Comparison of ENCODE assay signal across 14 cellular contexts in genomic region chr12:120242971-120243699, GRCh38. TPM values are rescaled to one million over a fixed set of nuclear protein-coding genes. Genes with fewer than 3 reads are reported as not detected.
DNase-seq lines count a peak whose midpoint lies in the region; ATAC-seq and TF ChIP-seq lines count a peak whose summit lies in the region.
"Had no signal": no experiment of that assay in that cellular context is flagged by ENCODE, and none has a peak within 500 bp of the region (broad histone marks: within the 10 kb centered on the region; RNA-seq: fewer than 3 reads in every experiment).

No MANE protein-coding gene starts in this region.

- no peaks in the 10 kb centered on the region for H3K9me3 Mint-ChIP-seq in activated CD4-positive, alpha-beta T cell treated with anti-CD3 and anti-CD28 coated beads, Interleukin-2, amount 10 ng/mL, durations not matched to agents 7 days and 5 days
- no peaks in the 10 kb centered on the region for H3K9me3 Mint-ChIP-seq in activated CD4-positive, alpha-beta T cell treated with anti-CD3 and anti-CD28 coated beads, Interleukin-2, amount 10 ng/mL, durations not matched to agents 24 days and 14 days
- H3K9me3 Mint-ChIP-seq: IgD-negative memory B cell had no signal

- H3K27me3 Mint-ChIP-seq in activated CD4-positive, alpha-beta T cell treated with anti-CD3 and anti-CD28 coated beads, Interleukin-2, amount 10 ng/mL, durations not matched to agents 7 days and 5 days: no peaks in the 10 kb centered on the region
- H3K27me3 Mint-ChIP-seq in activated CD4-positive, alpha-beta T cell treated with anti-CD3 and anti-CD28 coated beads, Interleukin-2, amount 10 ng/mL, durations not matched to agents 24 days and 14 days: no peaks in the 10 kb centered on the region
- H3K27me3 Mint-ChIP-seq: activated CD4-positive, alpha-beta T cell treated with anti-CD3 and anti-CD28 coated beads for 36 hours had no signal

- POLR2A ChIA-PET in activated CD4-positive, alpha-beta T cell treated with anti-CD3 and anti-CD28 coated beads, Interleukin-2, amount 10 ng/mL, durations not matched to agents 7 days and 5 days (lab: Charles Lee): no interaction called here

- intact Hi-C loops in activated CD4-positive, alpha-beta T cell treated with anti-CD3 and anti-CD28 coated beads, Interleukin-2, amount 10 ng/mL, durations not matched to agents 24 days and 14 days (cut with micrococcal nuclease): no loop called here
- intact Hi-C loops in esophagus muscularis mucosa (cut with DNase I): no loop called here
- intact Hi-C loops in psoas muscle (cut with DNase I): no loop called here

- H3K27ac Mint-ChIP-seq in activated CD4-positive, alpha-beta T cell treated with anti-CD3 and anti-CD28 coated beads, Interleukin-2, amount 10 ng/mL, durations not matched to agents 7 days and 5 days: peak overlapping the region; percentile 50
- H3K27ac Mint-ChIP-seq in activated CD4-positive, alpha-beta T cell treated with anti-CD3 and anti-CD28 coated beads, Interleukin-2, amount 10 ng/mL, durations not matched to agents 24 days and 14 days: no peak overlapping the region
- H3K27ac Mint-ChIP-seq: activated CD4-positive, alpha-beta T cell treated with anti-CD3 and anti-CD28 coated beads for 36 hours had no signal

- H3K36me3 ChIP-seq in esophagus muscularis mucosa: peaks cover 0 to 9% (median 0%) of the 10 kb centered on the region in 4 donors
- peaks cover 0 to 3% of the 10 kb centered on the region in 2 donors for H3K36me3 ChIP-seq in psoas muscle (ENCODE audit: insufficient read depth in 1 of 2, low read depth in 1 of 2)

- no peak overlapping the region for H3K4me3 Mint-ChIP-seq in activated CD4-positive, alpha-beta T cell treated with anti-CD3 and anti-CD28 coated beads, Interleukin-2, amount 10 ng/mL, durations not matched to agents 7 days and 5 days
- no peak overlapping the region for H3K4me3 Mint-ChIP-seq in activated CD4-positive, alpha-beta T cell treated with anti-CD3 and anti-CD28 coated beads, Interleukin-2, amount 10 ng/mL, durations not matched to agents 24 days and 14 days
- H3K4me3 Mint-ChIP-seq: activated CD4-positive, alpha-beta T cell treated with anti-CD3 and anti-CD28 coated beads for 36 hours; IgD-negative memory B cell had no signal

- WGBS in esophagus muscularis mucosa: 56% methylated on average over 8 of the region's 8 CpGs
- 56 to 65% (median 56%) methylated on average over 8 of the region's 8 CpGs for WGBS in psoas muscle, 3 donors

- H3K4me1 Mint-ChIP-seq in activated CD4-positive, alpha-beta T cell treated with anti-CD3 and anti-CD28 coated beads, Interleukin-2, amount 10 ng/mL, durations not matched to agents 7 days and 5 days: peaks cover 69% of the 10 kb centered on the region
- H3K4me1 Mint-ChIP-seq in activated CD4-positive, alpha-beta T cell treated with anti-CD3 and anti-CD28 coated beads, Interleukin-2, amount 10 ng/mL, durations not matched to agents 24 days and 14 days: peaks cover 40% of the 10 kb centered on the region

- H3K27ac ChIP-seq in esophagus muscularis mucosa (replicated peaks in 1 of 4) (peak overlapping the region; percentile 21 to 40 (median 35)), psoas muscle (peak overlapping the region; percentile 99)

- ATAC-seq in psoas muscle: no peak
- ATAC-seq in GM19351 (IDR thresholded peaks at IDR 0.05; ENCODE audit: unreplicated experiment): no peak
- ATAC-seq: activated CD4-positive, alpha-beta T cell treated with anti-CD3 and anti-CD28 coated beads for 36 hours; SK-N-SH treated with all-trans-retinoic acid at 6 μM for 48 hours; stimulated activated naive CD8-positive, alpha-beta T cell treated with anti-CD3 and anti-CD28 coated beads, Interleukin-15, Interleukin-2, amounts not matched to agents 100 U/mL and 50 U/mL, for 24 hours had no signal

- H3K4me1 ChIP-seq in esophagus muscularis mucosa (peaks cover 82 to 98% (median 93%) of the 10 kb centered on the region in 4 donors), psoas muscle (peaks cover 87% of the 10 kb centered on the region)

- no peak for DNase-seq in activated CD4-positive, alpha-beta T cell treated with anti-CD3 and anti-CD28 coated beads, Interleukin-2, amount 10 ng/mL, durations not matched to agents 7 days and 5 days
- no peak for DNase-seq in activated CD4-positive, alpha-beta T cell treated with anti-CD3 and anti-CD28 coated beads, Interleukin-2, amount 10 ng/mL, durations not matched to agents 24 days and 14 days
- DNase-seq in esophagus muscularis mucosa (ENCODE audit: extremely low spot score): no peak
- no peak for DNase-seq in psoas muscle
- no peak for DNase-seq in activated CD4-positive, CD25-positive, alpha-beta regulatory T cell (lab: John Stamatoyannopoulos, UW)
- DNase-seq: 8988T; activated CD4-positive, alpha-beta T cell treated with anti-CD3 and anti-CD28 coated beads for 36 hours; NCI-H1417 treated with DMSO at 0.1 percent for 48 hours; NK-92 treated with Interleukin-12 subunit alpha and Interleukin-12 subunit beta, amount 100 ng/mL, for 24 hours; occipital lobe; stimulated activated naive CD8-positive, alpha-beta T cell treated with anti-CD3 and anti-CD28 coated beads, Interleukin-15, Interleukin-2, amounts not matched to agents 100 U/mL and 50 U/mL, for 24 hours had no signal

- H3K27me3 ChIP-seq in esophagus muscularis mucosa (no peaks in the 10 kb centered on the region), psoas muscle (ENCODE audit: insufficient read depth in 3 of 3, low read length in 2 of 3) (no peaks in the 10 kb centered on the region)

- TF ChIP-seq POLR2A in esophagus muscularis mucosa (IDR thresholded peaks at IDR 0.05; ENCODE audit: low read depth): no peak

- no peak overlapping the region for H3K4me3 ChIP-seq in esophagus muscularis mucosa
- no peak overlapping the region for H3K4me3 ChIP-seq in psoas muscle

- TF ChIP-seq CTCF in esophagus muscularis mucosa (IDR thresholded peaks at IDR 0.05) (no peak), psoas muscle (IDR thresholded peaks at IDR 0.05) (no peak)

- CTCF ChIA-PET in activated CD4-positive, alpha-beta T cell treated with anti-CD3 and anti-CD28 coated beads, Interleukin-2, amount 10 ng/mL, durations not matched to agents 7 days and 5 days (lab: Charles Lee): interaction anchor here (0.6 to 26.1 kb wide), 6 partner anchors 8 to 48 kb away, joined by 4 to 546 read pairs (median 9); partner anchors contain the start of genes PXN, RNU4-2 and RPLP0

- H3K36me3 Mint-ChIP-seq in activated CD4-positive, alpha-beta T cell treated with anti-CD3 and anti-CD28 coated beads, Interleukin-2, amount 10 ng/mL, durations not matched to agents 7 days and 5 days (ENCODE audit: low read depth): peaks cover 36% of the 10 kb centered on the region
- H3K36me3 Mint-ChIP-seq in activated CD4-positive, alpha-beta T cell treated with anti-CD3 and anti-CD28 coated beads, Interleukin-2, amount 10 ng/mL, durations not matched to agents 24 days and 14 days (ENCODE audit: low read depth): peaks cover 17% of the 10 kb centered on the region
- H3K36me3 Mint-ChIP-seq: IgD-negative memory B cell had no signal

- H3K9me3 ChIP-seq in esophagus muscularis mucosa: no peaks in the 10 kb centered on the region
- H3K9me3 ChIP-seq in psoas muscle: no peaks in the 10 kb centered on the region

- no peak for TF ChIP-seq EP300 in esophagus muscularis mucosa (IDR thresholded peaks at IDR 0.05)

RNA-seq across cellular contexts. Expression of gene PXN, which starts 22.4 kb away (rescaled TPM):
- 100 to 1,000 TPM; 201 to 236 TPM for total RNA-seq in activated CD4-positive, alpha-beta T cell treated with anti-CD3 and anti-CD28 coated beads, Interleukin-2, amount 10 ng/mL, durations not matched to agents 7 days and 5 days
- total RNA-seq in activated CD4-positive, alpha-beta T cell treated with anti-CD3 and anti-CD28 coated beads, Interleukin-2, amount 10 ng/mL, durations not matched to agents 24 days and 14 days: 48.4 and 51.2 TPM in 2 replicates
- 10 to 100 TPM; 51.9 to 89.4 (median 71.9) TPM for total RNA-seq in esophagus muscularis mucosa
- 100 to 1,000 TPM in 2 of 4 donors, 10 to 100 TPM in 2; 67.6 to 166 (median 106) TPM for total RNA-seq in psoas muscle
- polyA plus RNA-seq in psoas muscle: 100 to 1,000 TPM in 1 of 3 donors, 10 to 100 TPM in 2; 64.7 to 147 (median 96.2) TPM

RNA-seq across cellular contexts. Expression of gene RPLP0, which starts 42.2 kb away (rescaled TPM):
- 1,000 to 10,000 TPM; 1,972 to 2,164 TPM for total RNA-seq in activated CD4-positive, alpha-beta T cell treated with anti-CD3 and anti-CD28 coated beads, Interleukin-2, amount 10 ng/mL, durations not matched to agents 7 days and 5 days
- 2,659 and 2,699 TPM in 2 replicates for total RNA-seq in activated CD4-positive, alpha-beta T cell treated with anti-CD3 and anti-CD28 coated beads, Interleukin-2, amount 10 ng/mL, durations not matched to agents 24 days and 14 days
- total RNA-seq in esophagus muscularis mucosa (1,000 to 10,000 TPM; 2,092 to 2,985 (median 2,271) TPM), psoas muscle (1,000 to 10,000 TPM in 3 of 4 donors, 100 to 1,000 TPM in 1; 662 to 1,479 (median 1,333) TPM)
- polyA plus RNA-seq in psoas muscle: 1,000 to 10,000 TPM; 2,571 to 2,845 (median 2,673) TPM

RNA-seq across cellular contexts. Expression of gene RNU4-2, which starts 48.6 kb away (rescaled TPM):
- total RNA-seq in activated CD4-positive, alpha-beta T cell treated with anti-CD3 and anti-CD28 coated beads, Interleukin-2, amount 10 ng/mL, durations not matched to agents 7 days and 5 days: 1,000 to 10,000 TPM; 1,162 to 3,350 TPM
- 5,486 and 6,492 TPM in 2 replicates for total RNA-seq in activated CD4-positive, alpha-beta T cell treated with anti-CD3 and anti-CD28 coated beads, Interleukin-2, amount 10 ng/mL, durations not matched to agents 24 days and 14 days
- total RNA-seq in esophagus muscularis mucosa: under 1 TPM in 2 of 4 donors, not detected in 2; under 0.01 TPM
- over 10,000 TPM in 3 of 4 donors, 1,000 to 10,000 TPM in 1; 9,511 to 17,387 (median 16,401) TPM for total RNA-seq in psoas muscle
- polyA plus RNA-seq in psoas muscle: not detected
- polyA plus RNA-seq: IgD-negative memory B cell had no signal

RNA-seq across cellular contexts. Expression of gene GCN1, which starts 48.6 kb away (rescaled TPM):
- total RNA-seq in activated CD4-positive, alpha-beta T cell treated with anti-CD3 and anti-CD28 coated beads, Interleukin-2, amount 10 ng/mL, durations not matched to agents 7 days and 5 days: 10 to 100 TPM; 90.2 to 95.5 TPM
- 169 and 176 TPM in 2 replicates for total RNA-seq in activated CD4-positive, alpha-beta T cell treated with anti-CD3 and anti-CD28 coated beads, Interleukin-2, amount 10 ng/mL, durations not matched to agents 24 days and 14 days
- total RNA-seq in esophagus muscularis mucosa: 10 to 100 TPM; 38.6 to 94.6 (median 49.3) TPM
- total RNA-seq in psoas muscle: 10 to 100 TPM; 63.1 to 80.9 (median 68.6) TPM
- polyA plus RNA-seq in psoas muscle: 10 to 100 TPM; 19.6 to 55.7 (median 43.2) TPM

RNA-seq across cellular contexts. Expression of gene RNU4-1, which starts 49.9 kb away (rescaled TPM):
- total RNA-seq in activated CD4-positive, alpha-beta T cell treated with anti-CD3 and anti-CD28 coated beads, Interleukin-2, amount 10 ng/mL, durations not matched to agents 7 days and 5 days: 1,000 to 10,000 TPM in 1 of 2 experiments, 100 to 1,000 TPM in 1; 672 to 1,846 TPM
- total RNA-seq in activated CD4-positive, alpha-beta T cell treated with anti-CD3 and anti-CD28 coated beads, Interleukin-2, amount 10 ng/mL, durations not matched to agents 24 days and 14 days: 2,196 and 2,563 TPM in 2 replicates
- under 1 TPM in 2 of 4 donors, not detected in 2; under 0.01 TPM for total RNA-seq in esophagus muscularis mucosa
- total RNA-seq in psoas muscle: 1,000 to 10,000 TPM; 1,144 to 3,144 (median 2,601) TPM
- polyA plus RNA-seq in psoas muscle: not detected
- polyA plus RNA-seq: IgD-negative memory B cell had no signal

Comparison
In these comparisons a context has a peak if more than half of its experiments do, and no peak if none do; other contexts are left out.
1. RNA of gene RNU4-2, which starts 48.6 kb away (total RNA-seq): 9,511 to 17,387 TPM in psoas muscle, 5,486 to 6,492 TPM in activated CD4-positive, alpha-beta T cell treated with anti-CD3 and anti-CD28 coated beads, Interleukin-2, amount 10 ng/mL, durations not matched to agents 24 days and 14 days and 1,162 to 3,350 TPM in activated CD4-positive, alpha-beta T cell treated with anti-CD3 and anti-CD28 coated beads, Interleukin-2, amount 10 ng/mL, durations not matched to agents 7 days and 5 days; under 0.01 TPM in esophagus muscularis mucosa; every median in the first group is over 1,000 times any median in the second.